9 cellular contexts compared by ENCODE assay signal in genomic region chr17:68491864-68492263, GRCh38. TPM values are rescaled to one million over a fixed set of nuclear protein-coding genes. Genes with fewer than 3 reads are reported as not detected.
DNase-seq lines count a peak whose midpoint lies in the region; ATAC-seq and TF ChIP-seq lines count a peak whose summit lies in the region.
"Had no signal": no experiment of that assay in that cellular context is flagged by ENCODE, and none has a peak within 500 bp of the region (broad histone marks: within the 10 kb centered on the region; RNA-seq: fewer than 3 reads in every experiment).

No MANE protein-coding gene starts in this region.

- H3K9me3 ChIP-seq in BLaER1 (no peaks in the 10 kb centered on the region), mucosa of rectum (ENCODE audit: control insufficient read depth in 2 of 2, low read length in 2 of 2) (no peaks in the 10 kb centered on the region), T-helper 17 cell (ENCODE audit: control insufficient read depth, low read length, poor library complexity, severe bottlenecking) (no peaks in the 10 kb centered on the region), vagina (no peaks in the 10 kb centered on the region)

- H4K20me1 ChIP-seq in BLaER1, result no peaks in the 10 kb centered on the region

- H3K27ac ChIP-seq in BLaER1 (no peak overlapping the region), mucosa of rectum (ENCODE audit: low read depth in 2 of 2, low read length in 2 of 2) (peak overlapping the region; percentile 36 to 64), vagina (no peak overlapping the region)

- H3K27me3 ChIP-seq in BLaER1 (no peaks in the 10 kb centered on the region), mucosa of rectum (ENCODE audit: control insufficient read depth in 2 of 2, insufficient read depth in 2 of 2, low read length in 2 of 2) (no peaks in the 10 kb centered on the region), vagina (no peaks in the 10 kb centered on the region)

- H3K9ac ChIP-seq in BLaER1, result no peak overlapping the region
- H3K9ac ChIP-seq in mucosa of rectum (ENCODE audit: low read depth in 1 of 2, low read length in 2 of 2), result peak overlapping the region in 1 of 2 donors; percentile 13

- H3K4me1 Mint-ChIP-seq in dendritic cell treated with granulocyte-macrophage colony-stimulating factor and Interleukin-4, amounts not matched to agents 40 ng/mL and 50 ng/mL, for 4 days (ENCODE audit: low read depth), result peaks cover 75% of the 10 kb centered on the region
- H3K4me1 Mint-ChIP-seq in T-helper 17 cell, result peaks cover 14% of the 10 kb centered on the region

- peaks cover 24% of the 10 kb centered on the region for H3K4me1 ChIP-seq in BLaER1
- peaks cover 13 to 23% of the 10 kb centered on the region in 2 donors for H3K4me1 ChIP-seq in mucosa of rectum (ENCODE audit: control insufficient read depth in 2 of 2, insufficient read depth in 2 of 2, low read length in 2 of 2)
- peaks cover 21% of the 10 kb centered on the region for H3K4me1 ChIP-seq in vagina

- H3K27ac Mint-ChIP-seq in dendritic cell treated with granulocyte-macrophage colony-stimulating factor and Interleukin-4, amounts not matched to agents 40 ng/mL and 50 ng/mL, for 4 days, result peak overlapping the region; percentile 95
- no peak overlapping the region for H3K27ac Mint-ChIP-seq in T-helper 17 cell

- H3K4me2 ChIP-seq in BLaER1, result peak overlapping the region; percentile 20; the same call in 1 of the 2 replicates

- ATAC-seq in T-helper 17 cell, result no peak

- H3K4me3 ChIP-seq in BLaER1, result no peak overlapping the region
- peak overlapping the region; percentile 43 to 55 for H3K4me3 ChIP-seq in mucosa of rectum (ENCODE audit: low read length in 2 of 2)
- no peak overlapping the region for H3K4me3 ChIP-seq in vagina

- H3K9me3 Mint-ChIP-seq in dendritic cell treated with granulocyte-macrophage colony-stimulating factor and Interleukin-4, amounts not matched to agents 40 ng/mL and 50 ng/mL, for 4 days, result no peaks in the 10 kb centered on the region

- no peak for TF ChIP-seq CTCF in vagina (IDR thresholded peaks at IDR 0.05)

- no peaks in the 10 kb centered on the region for H3K36me3 Mint-ChIP-seq in dendritic cell treated with granulocyte-macrophage colony-stimulating factor and Interleukin-4, amounts not matched to agents 40 ng/mL and 50 ng/mL, for 4 days (ENCODE audit: low read depth)
- H3K36me3 Mint-ChIP-seq in T-helper 17 cell (ENCODE audit: low read depth), result peaks cover 3% of the 10 kb centered on the region

- peak; percentile 37 for DNase-seq in NCI-H2171 (lab: John Stamatoyannopoulos, UW)
- DNase-seq in T-helper 2 cell, result no peak
- DNase-seq in T-helper 17 cell, result no peak
- DNase-seq in activated CD4-positive, alpha-beta T cell treated with anti-CD3 and anti-CD28 coated beads, Interleukin-2, amount 50 U/mL, for 4 hours, result no peak
- DNase-seq in vagina (ENCODE audit: extremely low spot score in 2 of 2), result no peak
- DNase-seq: foreskin melanocyte had no signal

- no peaks in the 10 kb centered on the region for H3K27me3 Mint-ChIP-seq in dendritic cell treated with granulocyte-macrophage colony-stimulating factor and Interleukin-4, amounts not matched to agents 40 ng/mL and 50 ng/mL, for 4 days
- no peaks in the 10 kb centered on the region for H3K27me3 Mint-ChIP-seq in T-helper 17 cell

- no peaks in the 10 kb centered on the region for H3K36me3 ChIP-seq in BLaER1
- no peaks in the 10 kb centered on the region for H3K36me3 ChIP-seq in mucosa of rectum (ENCODE audit: control insufficient read depth in 2 of 2, insufficient read depth in 2 of 2, low read length in 2 of 2)
- H3K36me3 ChIP-seq in vagina, result no peaks in the 10 kb centered on the region

- intact Hi-C loops in dendritic cell treated with granulocyte-macrophage colony-stimulating factor and Interleukin-4, amounts not matched to agents 40 ng/mL and 50 ng/mL, for 4 days (cut with micrococcal nuclease), result loop anchor here (2.0 kb wide), 1 partner anchor 21 kb away; the partner anchor contains the start of gene PRKAR1A
- intact Hi-C loops in vagina (cut with DNase I), result no loop called here

- H3K4me3 Mint-ChIP-seq in dendritic cell treated with granulocyte-macrophage colony-stimulating factor and Interleukin-4, amounts not matched to agents 40 ng/mL and 50 ng/mL, for 4 days, result peak overlapping the region; percentile 51
- no peak overlapping the region for H3K4me3 Mint-ChIP-seq in T-helper 17 cell

- TF ChIP-seq POLR2A in vagina (IDR thresholded peaks at IDR 0.05), result no peak

RNA-seq across cellular contexts. Expression of gene PRKAR1A, which starts 20.4 kb away (rescaled TPM):
- 100 to 1,000 TPM; 133 to 146 TPM for total RNA-seq in T-helper 17 cell
- total RNA-seq in vagina, result 186 TPM

RNA-seq across cellular contexts. Expression of gene WIPI1, which starts 34.6 kb away (rescaled TPM):
- total RNA-seq in T-helper 17 cell (10 to 100 TPM in 1 of 2 donors, 1 to 10 TPM in 1; 8.9 to 10.2 TPM), vagina (37.3 TPM)

Comparison
In these comparisons a context has a peak if more than half of its experiments do, and no peak if none do; other contexts are left out.
1. H3K27ac ChIP-seq: peak in mucosa of rectum (2 of 2); none in BLaER1 (single experiment) and vagina (single experiment).
2. H3K4me3 ChIP-seq: peak in mucosa of rectum (2 of 2); none in BLaER1 (single experiment) and vagina (0 of 2).